11 cellular contexts compared by ENCODE assay signal in genomic region chr9:107738789-107739188, GRCh38.
A peak's percentile ranks its signal among the peaks of the same experiment; 100 is the strongest.
DNase-seq lines count a peak whose midpoint lies in the region; ATAC-seq, FAIRE-seq and TF ChIP-seq lines count a peak whose summit lies in the region.
"Had no signal": no experiment of that assay in that cellular context is flagged by ENCODE, and none has a peak within 500 bp of the region (broad histone marks: within the 10 kb centered on the region; RNA-seq: fewer than 3 reads in every experiment).

No MANE protein-coding gene starts in this region.

- H3K27me3 ChIP-seq in astrocyte (ENCODE audit: insufficient read depth, low read length) (no peaks in the 10 kb centered on the region), left lung (no peaks in the 10 kb centered on the region), testis (no peaks in the 10 kb centered on the region)

- peak overlapping the region; percentile 66 for H3K9ac ChIP-seq in astrocyte (ENCODE audit: low read length)

- no peak for TF ChIP-seq POLR2A in testis (IDR thresholded peaks at IDR 0.05)

- H3K36me3 ChIP-seq in astrocyte (ENCODE audit: insufficient read depth, low read length) (no peaks in the 10 kb centered on the region), left lung (no peaks in the 10 kb centered on the region), testis (ENCODE audit: low read depth, missing control alignments) (no peaks in the 10 kb centered on the region)

- H3K27ac Mint-ChIP-seq in astrocyte (ENCODE audit: unreplicated experiment) = peak overlapping the region; percentile 54
- H3K27ac Mint-ChIP-seq: activated CD4-positive, alpha-beta T cell treated with anti-CD3 and anti-CD28 coated beads, Interleukin-2, amount 10 ng/mL, durations not matched to agents 24 days and 14 days had no signal

- H3K9me3 ChIP-seq in astrocyte (ENCODE audit: insufficient read depth, low read depth, low read length) = no peaks in the 10 kb centered on the region
- H3K9me3 ChIP-seq in left lung = no peaks in the 10 kb centered on the region
- H3K9me3 ChIP-seq in testis = no peaks in the 10 kb centered on the region

- FAIRE-seq in astrocyte (lab: Jason Lieb, UNC) = no peak
- FAIRE-seq: K562 had no signal

- WGBS in testis, 2 donors = 98 to 100% methylated on average over 2 of the region's 2 CpGs

- peak; percentile 32 for ATAC-seq in HG03442 (IDR thresholded peaks at IDR 0.05; ENCODE audit: unreplicated experiment)
- ATAC-seq in left lung = no peak
- ATAC-seq in HG03571 (IDR thresholded peaks at IDR 0.05; ENCODE audit: unreplicated experiment) = no peak
- ATAC-seq in HG02798 (IDR thresholded peaks at IDR 0.05; ENCODE audit: poor library complexity, unreplicated experiment) = no peak

- no peaks in the 10 kb centered on the region for H3K9me3 Mint-ChIP-seq in astrocyte (ENCODE audit: unreplicated experiment)
- H3K9me3 Mint-ChIP-seq: activated CD4-positive, alpha-beta T cell treated with anti-CD3 and anti-CD28 coated beads, Interleukin-2, amount 10 ng/mL, durations not matched to agents 24 days and 14 days had no signal

- H3K4me3 ChIP-seq in astrocyte (ENCODE audit: insufficient read depth, low read depth, low read length) (no peak overlapping the region), left lung (no peak overlapping the region), testis (no peak overlapping the region)
- H3K4me3 ChIP-seq: K562 had no signal

- peak overlapping the region; percentile 38 for H3K4me2 ChIP-seq in astrocyte (ENCODE audit: low read length)

- TF ChIP-seq CTCF in astrocyte (IDR thresholded peaks at IDR 0.05; ENCODE audit: insufficient read depth, low read depth, low read length) (no peak), left lung (IDR thresholded peaks at IDR 0.05) (no peak), testis (IDR thresholded peaks at IDR 0.05) (no peak)

- H3K4me1 Mint-ChIP-seq in astrocyte (ENCODE audit: low read depth, unreplicated experiment) = peaks cover 7% of the 10 kb centered on the region
- H3K4me1 Mint-ChIP-seq: activated CD4-positive, alpha-beta T cell treated with anti-CD3 and anti-CD28 coated beads, Interleukin-2, amount 10 ng/mL, durations not matched to agents 24 days and 14 days had no signal

- H3K4me1 ChIP-seq in astrocyte (ENCODE audit: insufficient read depth, low read length) (peaks cover 23% of the 10 kb centered on the region), left lung (peaks cover 5 to 9% of the 10 kb centered on the region in 2 donors), testis (peaks cover 27% of the 10 kb centered on the region)

- DNase-seq in astrocyte (ENCODE audit: low read depth) (peak; percentile 26), left lung (no peak), testis (no peak), NCI-H2081 (lab: John Stamatoyannopoulos, UW) (no peak), SIG-M5 (lab: John Stamatoyannopoulos, UW) (no peak)
- DNase-seq: activated CD4-positive, alpha-beta T cell treated with anti-CD3 and anti-CD28 coated beads, Interleukin-2, amount 10 ng/mL, durations not matched to agents 24 days and 14 days; islet precursor cell had no signal

- H3K36me3 Mint-ChIP-seq in astrocyte (ENCODE audit: low read depth, unreplicated experiment) = no peaks in the 10 kb centered on the region

- H4K20me1 ChIP-seq in astrocyte (ENCODE audit: insufficient read depth, low read length) = no peaks in the 10 kb centered on the region

- intact Hi-C loops in left lung (cut with DNase I) = no loop called here
- intact Hi-C loops in testis (cut with DNase I; ENCODE audit: low total_unique reads) = no loop called here

- H3K27me3 Mint-ChIP-seq in astrocyte (ENCODE audit: low read depth, unreplicated experiment) = peaks cover 24% of the 10 kb centered on the region
- H3K27me3 Mint-ChIP-seq: activated CD4-positive, alpha-beta T cell treated with anti-CD3 and anti-CD28 coated beads, Interleukin-2, amount 10 ng/mL, durations not matched to agents 24 days and 14 days had no signal

- peak overlapping the region; percentile 70 for H2AFZ ChIP-seq in astrocyte (ENCODE audit: low read depth, low read length)

- no peak overlapping the region for H3K4me3 Mint-ChIP-seq in astrocyte (ENCODE audit: unreplicated experiment)
- H3K4me3 Mint-ChIP-seq: activated CD4-positive, alpha-beta T cell treated with anti-CD3 and anti-CD28 coated beads, Interleukin-2, amount 10 ng/mL, durations not matched to agents 24 days and 14 days had no signal

- H3K79me2 ChIP-seq in astrocyte (ENCODE audit: insufficient read depth, low read length) = no peaks in the 10 kb centered on the region

- peak overlapping the region; percentile 79 for H3K27ac ChIP-seq in astrocyte (ENCODE audit: low read depth, low read length)
- H3K27ac ChIP-seq in left lung = peak overlapping the region; percentile 48 to 59
- H3K27ac ChIP-seq in testis = peak overlapping the region; percentile 59 to 73
